In the genomic region with DNA sequence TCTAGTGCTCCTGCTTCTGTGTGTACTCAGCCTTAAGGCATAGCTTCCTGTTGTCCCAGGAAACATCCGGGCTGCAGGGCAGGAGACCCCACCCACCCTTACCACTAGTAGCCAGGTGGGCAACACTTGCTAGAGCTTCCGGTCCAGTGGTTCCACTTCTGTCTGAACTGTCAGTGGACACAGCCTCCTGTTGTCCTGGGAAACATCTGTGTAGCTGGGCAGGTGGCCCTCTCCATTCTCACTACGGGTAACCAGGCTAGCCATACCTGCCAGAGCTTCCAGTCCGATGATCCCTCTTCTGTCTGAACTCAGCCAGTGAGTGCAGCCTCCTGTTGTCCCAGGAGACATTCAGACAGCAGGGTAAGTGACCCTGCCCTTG, we compare ENCODE assay signal across 18 cellular contexts.
DNase-seq lines count a peak whose midpoint lies in the region; TF ChIP-seq lines count a peak whose summit lies in the region.
"Had no signal": no experiment of that assay in that cellular context is flagged by ENCODE, and none has a peak within 500 bp of the region (broad histone marks: within the 10 kb centered on the region; RNA-seq: fewer than 3 reads in every experiment).

No MANE protein-coding gene starts in this region.

- peak overlapping the region; percentile 83 for H3K4me3 Mint-ChIP-seq in Calu3 (ENCODE audit: low read depth, unreplicated experiment)
- no peak overlapping the region for H3K4me3 Mint-ChIP-seq in activated CD4-positive, alpha-beta T cell treated with anti-CD3 and anti-CD28 coated beads, Interleukin-2, amount 10 ng/mL, durations not matched to agents 24 days and 14 days
- H3K4me3 Mint-ChIP-seq: activated CD8-positive, alpha-beta T cell treated with anti-CD3 and anti-CD28 coated beads for 36 hours; activated naive CD8-positive, alpha-beta T cell treated with anti-CD3 and anti-CD28 coated beads for 36 hours; T-helper 1 cell treated with Interleukin-12 subunit alpha and Interleukin-12 subunit beta and Interleukin-4 antibody, amounts not matched to agents 30 μg/mL and 1 μg/mL, for 36 hours had no signal

- no peaks in the 10 kb centered on the region for H3K27me3 Mint-ChIP-seq in Calu3 (ENCODE audit: unreplicated experiment)
- no peaks in the 10 kb centered on the region for H3K27me3 Mint-ChIP-seq in activated CD4-positive, alpha-beta T cell treated with anti-CD3 and anti-CD28 coated beads, Interleukin-2, amount 10 ng/mL, durations not matched to agents 24 days and 14 days
- H3K27me3 Mint-ChIP-seq: activated CD8-positive, alpha-beta T cell treated with anti-CD3 and anti-CD28 coated beads for 36 hours; activated naive CD8-positive, alpha-beta T cell treated with anti-CD3 and anti-CD28 coated beads for 36 hours had no signal

- no TSS peak for BruUV-seq in Calu3 (replicated peaks; lab: Mats Ljungman, UMichigan)

- TF ChIP-seq CTCF in Calu3 (IDR thresholded peaks at IDR 0.05; ENCODE audit: unreplicated experiment) (no peak), spleen (IDR thresholded peaks at IDR 0.05 in 8 of 11, conservative IDR thresholded peaks at IDR 0.05 in 3 of 11) (no peak), testis (IDR thresholded peaks at IDR 0.05) (no peak)

- 51 to 87% (median 69%) methylated on average over 4 of the region's 4 CpGs for WGBS in spleen, 5 donors
- 87 to 100% methylated on average over 1 to 4 of the region's 4 CpGs for WGBS in testis, 2 donors

- DNase-seq in Calu3 (no peak), epithelial cell of prostate (ENCODE audit: low read depth, low spot score) (no peak), spleen (peak; percentile 40), testis (no peak), Ammon's horn (ENCODE audit: low spot score) (no peak)
- no peak for DNase-seq in activated CD4-positive, alpha-beta T cell treated with anti-CD3 and anti-CD28 coated beads, Interleukin-2, amount 10 ng/mL, durations not matched to agents 24 days and 14 days
- DNase-seq: activated CD8-positive, alpha-beta T cell treated with anti-CD3 and anti-CD28 coated beads for 36 hours; activated naive CD8-positive, alpha-beta T cell treated with anti-CD3 and anti-CD28 coated beads for 36 hours; AML-193; DMS 273 treated with DMSO at 0.1 percent for 48 hours; NCI-H2227 treated with DMSO at 0.1 percent for 48 hours; occipital lobe; SHP77 treated with DMSO at 0.1 percent for 48 hours; stimulated activated naive CD8-positive, alpha-beta T cell treated with anti-CD3 and anti-CD28 coated beads, Interleukin-15, Interleukin-2, amounts not matched to agents 100 U/mL and 50 U/mL, for 24 hours had no signal

- H3K9me3 ChIP-seq in spleen (no peaks in the 10 kb centered on the region), testis (no peaks in the 10 kb centered on the region)
- H3K9me3 ChIP-seq: gastrocnemius medialis had no signal

- H3K4me1 Mint-ChIP-seq in Calu3 (ENCODE audit: low read depth, unreplicated experiment), result peaks cover 41% of the 10 kb centered on the region
- H3K4me1 Mint-ChIP-seq in activated CD4-positive, alpha-beta T cell treated with anti-CD3 and anti-CD28 coated beads, Interleukin-2, amount 10 ng/mL, durations not matched to agents 24 days and 14 days, result peaks cover 13% of the 10 kb centered on the region

- peaks cover 35% of the 10 kb centered on the region for H3K36me3 Mint-ChIP-seq in Calu3 (ENCODE audit: insufficient read depth, unreplicated experiment)
- H3K36me3 Mint-ChIP-seq in activated CD4-positive, alpha-beta T cell treated with anti-CD3 and anti-CD28 coated beads, Interleukin-2, amount 10 ng/mL, durations not matched to agents 24 days and 14 days (ENCODE audit: low read depth), result no peaks in the 10 kb centered on the region
- H3K36me3 Mint-ChIP-seq: activated naive CD8-positive, alpha-beta T cell treated with anti-CD3 and anti-CD28 coated beads for 36 hours had no signal

- TF ChIP-seq RAD21 in Ishikawa (IDR thresholded peaks at IDR 0.05; ENCODE audit: low read depth), result no peak; the same call in 1 of the 2 replicates

- TF ChIP-seq POLR2A in spleen (IDR thresholded peaks at IDR 0.05) (no peak), testis (IDR thresholded peaks at IDR 0.05) (no peak)

- peak overlapping the region; percentile 97 for H3K27ac Mint-ChIP-seq in Calu3 (ENCODE audit: unreplicated experiment)
- no peak overlapping the region for H3K27ac Mint-ChIP-seq in activated CD4-positive, alpha-beta T cell treated with anti-CD3 and anti-CD28 coated beads, Interleukin-2, amount 10 ng/mL, durations not matched to agents 24 days and 14 days
- H3K27ac Mint-ChIP-seq: activated CD8-positive, alpha-beta T cell treated with anti-CD3 and anti-CD28 coated beads for 36 hours; activated naive CD8-positive, alpha-beta T cell treated with anti-CD3 and anti-CD28 coated beads for 36 hours; T-helper 1 cell treated with Interleukin-12 subunit alpha and Interleukin-12 subunit beta and Interleukin-4 antibody, amounts not matched to agents 30 μg/mL and 1 μg/mL, for 36 hours had no signal

- peak overlapping the region; percentile 92 for H3K27ac ChIP-seq in epithelial cell of prostate
- H3K27ac ChIP-seq in spleen, result no peak overlapping the region
- H3K27ac ChIP-seq in testis, result no peak overlapping the region
- H3K27ac ChIP-seq: gastrocnemius medialis, VCaP had no signal

- no peak overlapping the region for H3K4me3 ChIP-seq in spleen
- H3K4me3 ChIP-seq in testis, result no peak overlapping the region
- H3K4me3 ChIP-seq: gastrocnemius medialis had no signal

- intact Hi-C loops in Calu3 (cut with micrococcal nuclease; ENCODE audit: unreplicated experiment) (loop anchor here (1.0 to 5.0 kb wide), 6 partner anchors 43 to 367 kb away; no protein-coding TSS in a partner anchor), spleen (cut with DNase I; ENCODE audit: low total_unique reads) (no loop called here), testis (cut with DNase I; ENCODE audit: low total_unique reads) (no loop called here)
- intact Hi-C loops in activated CD4-positive, alpha-beta T cell treated with anti-CD3 and anti-CD28 coated beads, Interleukin-2, amount 10 ng/mL, durations not matched to agents 24 days and 14 days (cut with micrococcal nuclease), result no loop called here

- peak; percentile 27; the same call in 1 of the 2 replicates for TF ChIP-seq EP300 in Ishikawa (IDR thresholded peaks at IDR 0.05; ENCODE audit: borderline replicate concordance)

- H3K27me3 ChIP-seq in spleen (replicated peaks in 1 of 7), result no peaks in the 10 kb centered on the region
- H3K27me3 ChIP-seq in testis, result no peaks in the 10 kb centered on the region
- H3K27me3 ChIP-seq: gastrocnemius medialis had no signal

- H3K36me3 ChIP-seq in spleen, result no peaks in the 10 kb centered on the region
- H3K36me3 ChIP-seq in testis (ENCODE audit: low read depth, missing control alignments), result no peaks in the 10 kb centered on the region
- H3K36me3 ChIP-seq: gastrocnemius medialis had no signal

- H3K9me3 Mint-ChIP-seq in Calu3 (ENCODE audit: low read depth, unreplicated experiment), result no peaks in the 10 kb centered on the region
- H3K9me3 Mint-ChIP-seq in activated CD4-positive, alpha-beta T cell treated with anti-CD3 and anti-CD28 coated beads, Interleukin-2, amount 10 ng/mL, durations not matched to agents 24 days and 14 days, result peaks cover 3% of the 10 kb centered on the region
- H3K9me3 Mint-ChIP-seq: activated CD8-positive, alpha-beta T cell treated with anti-CD3 and anti-CD28 coated beads for 36 hours; activated naive CD8-positive, alpha-beta T cell treated with anti-CD3 and anti-CD28 coated beads for 36 hours; T-helper 1 cell treated with Interleukin-12 subunit alpha and Interleukin-12 subunit beta and Interleukin-4 antibody, amounts not matched to agents 30 μg/mL and 1 μg/mL, for 36 hours had no signal

- CTCF ChIA-PET in Calu3 (lab: Charles Lee), result interaction anchor here (1.0 to 3.2 kb wide), 10 partner anchors 43 to 372 kb away, joined by 3 to 19 read pairs (median 4); partner anchors contain the start of gene INPP4B

- H3K4me1 ChIP-seq in spleen (no peaks in the 10 kb centered on the region), testis (no peaks in the 10 kb centered on the region)
- H3K4me1 ChIP-seq: gastrocnemius medialis had no signal

TF ChIP-seq in Ishikawa, 13 proteins besides CTCF, POLR2A, EP300 and RAD21:
- TF ChIP-seq YY1 (IDR thresholded peaks at IDR 0.05; ENCODE audit: low read depth), result no peak
- TF ChIP-seq FOXM1 (IDR thresholded peaks at IDR 0.05; ENCODE audit: borderline replicate concordance, low read depth), result peak; percentile 45; the same call in 1 of the 2 replicates
- TF ChIP-seq TEAD4 (IDR thresholded peaks at IDR 0.05), result peak; percentile 35; the same call in 1 of the 2 replicates
- TF ChIP-seq TCF12 (IDR thresholded peaks at IDR 0.05; ENCODE audit: low read depth), result peak; percentile 91
- TF ChIP-seq NFIC (IDR thresholded peaks at IDR 0.05), result peak; percentile 35; the same call in 1 of the 2 replicates
- TF ChIP-seq CEBPB (IDR thresholded peaks at IDR 0.05), result no peak
- no peak for TF ChIP-seq EGR1 (IDR thresholded peaks at IDR 0.05)
- peak; percentile 18; the same call in 1 of the 2 replicates for TF ChIP-seq TAF1 (IDR thresholded peaks at IDR 0.05; ENCODE audit: low read depth)
